In the genomic region with DNA sequence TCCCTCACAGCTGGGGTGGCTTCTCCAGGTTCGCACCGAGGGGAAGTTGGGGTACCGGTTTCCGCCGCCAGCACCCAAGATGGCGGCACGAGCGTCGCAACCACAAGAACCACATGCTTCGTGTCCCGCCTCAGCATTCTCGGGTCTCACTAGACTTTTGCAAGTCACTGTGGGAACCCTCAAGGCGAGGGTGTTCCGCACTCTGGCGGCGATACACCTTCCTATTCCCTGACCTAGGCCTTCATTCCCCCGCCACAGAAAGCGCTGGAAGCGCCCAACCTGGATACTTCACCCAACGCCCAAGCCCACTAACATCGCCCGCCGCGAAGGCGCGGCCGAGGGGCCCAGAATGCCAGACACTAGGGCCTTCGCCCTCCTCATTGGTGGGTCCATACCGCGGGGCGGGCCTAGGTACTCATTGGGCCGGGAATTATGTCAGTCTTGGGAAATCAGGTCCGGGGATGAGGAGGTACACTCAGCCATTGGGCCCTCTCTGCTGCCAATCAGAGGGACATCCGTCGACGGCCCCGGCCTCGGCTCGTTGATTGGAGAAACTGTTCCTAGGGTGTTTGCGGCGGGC, we compare ENCODE assay signal across 8 cellular contexts. TPM values are rescaled to one million over a fixed set of nuclear protein-coding genes. Genes with fewer than 3 reads are reported as not detected.
DNase-seq lines count a peak whose midpoint lies in the region; ATAC-seq and TF ChIP-seq lines count a peak whose summit lies in the region.

No MANE protein-coding gene starts in this region.

- H3K14ac ChIP-seq in H9 (ENCODE audit: insufficient read depth, low read length) = peak overlapping the region; percentile 95

- no peak overlapping the region for H2AFZ ChIP-seq in H9 (ENCODE audit: low read length)

- H3K79me2 ChIP-seq in H9 (ENCODE audit: insufficient read depth, low read length) = peaks cover 14% of the 10 kb centered on the region; the same call in 1 of the 2 replicates

- H3K4me2 ChIP-seq in H9 (ENCODE audit: insufficient read depth, insufficient read length, low read length) = peak overlapping the region; percentile 93

- H3K4ac ChIP-seq in H9 (ENCODE audit: low read depth, low read length) = no peak overlapping the region

- no peak overlapping the region for H2BK20ac ChIP-seq in H9 (ENCODE audit: low read depth, low read length, poor library complexity, severe bottlenecking)

- H4K20me1 ChIP-seq in H9 (ENCODE audit: control insufficient read depth, insufficient read depth, insufficient read length) = no peaks in the 10 kb centered on the region

- no peak for TF ChIP-seq CTCF in H9 (conservative IDR thresholded peaks at IDR 0.05)
- TF ChIP-seq CTCF in fibroblast of the aortic adventitia (IDR thresholded peaks at IDR 0.05; ENCODE audit: insufficient read depth, low read length) = no peak
- TF ChIP-seq CTCF in nephron (IDR thresholded peaks at IDR 0.05; ENCODE audit: unreplicated experiment in 3 of 3) = no peak

- H3K56ac ChIP-seq in H9 (ENCODE audit: insufficient read length, low read depth, low read length) = peak overlapping the region; percentile 46

- H3K23me2 ChIP-seq in H9 (ENCODE audit: insufficient read length, low read depth, low read length, poor library complexity, severe bottlenecking) = peaks cover 11% of the 10 kb centered on the region

- H3K27ac ChIP-seq in H9 (ENCODE audit: insufficient read length, low read depth, low read length) = peak overlapping the region; percentile 48

- H3K18ac ChIP-seq in H9 (ENCODE audit: insufficient read length, low read depth, low read length) = peak overlapping the region; percentile 96

- peak overlapping the region; percentile 94 for H3K4me3 ChIP-seq in fibroblast of the aortic adventitia (ENCODE audit: low read depth, low read length)

- peak overlapping the region; percentile 87 for H3K9ac ChIP-seq in ES-I3 (ENCODE audit: low read depth, low read length)
- peak overlapping the region; percentile 92 for H3K9ac ChIP-seq in H9 (ENCODE audit: extremely low read depth, insufficient read length, low read length)

- H3K27me3 Mint-ChIP-seq in H9 (ENCODE audit: low read depth) = no peaks in the 10 kb centered on the region; the same call in 1 of the 2 replicates
- H3K27me3 Mint-ChIP-seq in nephron (ENCODE audit: low read depth) = no peaks in the 10 kb centered on the region

- H3K27me3 ChIP-seq in H9 (ENCODE audit: insufficient read depth, low read length) = no peaks in the 10 kb centered on the region

- H4K91ac ChIP-seq in H9 (ENCODE audit: insufficient read length, low read depth, low read length) = no peak overlapping the region

- no peak overlapping the region for H3T11ph ChIP-seq in H9 (ENCODE audit: low read length)

- H3K4me1 ChIP-seq in ES-I3 (ENCODE audit: insufficient read depth, low read length) (peaks cover 33% of the 10 kb centered on the region), H9 (ENCODE audit: insufficient read depth, low read length) (peaks cover 9% of the 10 kb centered on the region; the same call in 1 of the 2 replicates)

- H3K9me3 Mint-ChIP-seq in H9 (no peaks in the 10 kb centered on the region; a peak in 1 of 5 replicates), nephron (no peaks in the 10 kb centered on the region)

- H4K8ac ChIP-seq in H9 (replicated peaks; ENCODE audit: insufficient read length, low read depth, low read length) = no peak overlapping the region

- 0 out of 2 replicates have a peak, but pooled peaks cover 3% of the 10 kb centered on the region for H3K36me3 ChIP-seq in ES-I3 (ENCODE audit: insufficient read depth, low read length)

- H3K79me1 ChIP-seq in H9 (ENCODE audit: insufficient read depth, low read depth, low read length, poor library complexity, severe bottlenecking) = no peaks in the 10 kb centered on the region

- no peak overlapping the region for H2BK120ac ChIP-seq in H9 (ENCODE audit: low read depth, low read length, poor library complexity, severe bottlenecking)

- no peak overlapping the region for H3K23ac ChIP-seq in H9 (ENCODE audit: insufficient read length, low read depth, low read length)

- H3K4me3 Mint-ChIP-seq in H9 (peak overlapping the region; percentile 89 to 94), nephron (peak overlapping the region; percentile 90 to 97 (median 92))

- H2BK12ac ChIP-seq in H9 (ENCODE audit: insufficient read length, low read depth, low read length) = no peak overlapping the region

- H3K9me3 ChIP-seq in ES-I3 (ENCODE audit: control insufficient read depth, insufficient read depth, low read length) = no peaks in the 10 kb centered on the region
- no peaks in the 10 kb centered on the region for H3K9me3 ChIP-seq in H9 (ENCODE audit: control insufficient read depth, low read depth, low read length)

- peak; percentile 98 for ATAC-seq in stimulated activated naive CD8-positive, alpha-beta T cell treated with anti-CD3 and anti-CD28 coated beads, Interleukin-15, Interleukin-2, amounts not matched to agents 100 U/mL and 50 U/mL, for 24 hours

- H3K27ac Mint-ChIP-seq in H9 (peak overlapping the region; percentile 99 to 100 (median 100)), nephron (peak overlapping the region; percentile 98 to 99 (median 99))

- H3K4me1 Mint-ChIP-seq in H9 (peaks cover 50 to 60% of the 10 kb centered on the region in 2 experiments), nephron (peaks cover 60% of the 10 kb centered on the region)

- peak overlapping the region; percentile 14 for H2BK5ac ChIP-seq in H9 (ENCODE audit: insufficient read length, low read length)

- peak overlapping the region; percentile 81 for H4K5ac ChIP-seq in H9 (ENCODE audit: insufficient read length, low read depth, low read length)

- TF ChIP-seq POLR2A in Raji (IDR thresholded peaks at IDR 0.05; ENCODE audit: insufficient read depth, low read depth, low read length) = peak; percentile 71

- no CpG with 5 or more reads among the region's 41 CpGs for WGBS in H9 (ENCODE audit: extremely low coverage, insufficient read length, low lambda C conversion rate)

- peaks cover 17 to 26% (median 24%) of the 10 kb centered on the region in 3 experiments for H3K36me3 Mint-ChIP-seq in H9 (ENCODE audit: insufficient read depth in 1 of 3, low read depth in 3 of 3)
- peaks cover 19% of the 10 kb centered on the region for H3K36me3 Mint-ChIP-seq in nephron (ENCODE audit: low read depth)

- no peak overlapping the region for H2AK5ac ChIP-seq in H9 (ENCODE audit: insufficient read length, low read length)

- no peak overlapping the region for H2BK15ac ChIP-seq in H9 (ENCODE audit: low read depth, low read length)

- peak; percentile 100 for DNase-seq in H9
- DNase-seq in M059J (ENCODE audit: low read depth) = peak; percentile 100
- DNase-seq in activated effector memory CD4-positive, alpha-beta T cell treated with anti-CD3 and anti-CD28 coated beads, Interleukin-2, amount 50 U/mL, for 16 hours = peak; percentile 99
- peak; percentile 100 for DNase-seq in fibroblast of the aortic adventitia (ENCODE audit: low read depth)
- DNase-seq in stimulated activated naive CD8-positive, alpha-beta T cell treated with anti-CD3 and anti-CD28 coated beads, Interleukin-15, Interleukin-2, amounts not matched to agents 100 U/mL and 50 U/mL, for 24 hours = peak; percentile 97

RNA-seq across cellular contexts. Expression of a gene that starts 0.3 kb away (rescaled TPM):
- total RNA-seq in H9 (2021) (158 and 161 TPM in 2 replicates), fibroblast of the aortic adventitia (ENCODE audit: low replicate concordance) (103 and 413 TPM in 2 replicates)
- total RNA-seq in M059J (2014; rRNA removed; shearing (Covaris generic)) = 44.3 and 68.7 TPM in 2 replicates

RNA-seq across cellular contexts. Expression of a gene that starts 10.2 kb away (rescaled TPM):
- total RNA-seq in H9 (2021) = 0.68 and 0.77 TPM in 2 replicates
- 27.3 and 40.7 TPM in 2 replicates for total RNA-seq in M059J (2014; rRNA removed; shearing (Covaris generic))
- total RNA-seq in fibroblast of the aortic adventitia (ENCODE audit: low replicate concordance) = 80.5 and 292 TPM in 2 replicates

RNA-seq across cellular contexts. Expression of a gene that starts 53.4 kb away (rescaled TPM):
- 155 and 158 TPM in 2 replicates for total RNA-seq in H9 (2021)
- 89.1 and 122 TPM in 2 replicates for total RNA-seq in M059J (2014; rRNA removed; shearing (Covaris generic))
- 49.2 and 59.7 TPM in 2 replicates for total RNA-seq in fibroblast of the aortic adventitia (ENCODE audit: low replicate concordance)

RNA-seq across cellular contexts. Expression of a gene that starts 59.7 kb away (rescaled TPM):
- total RNA-seq in H9 (2021) (20.0 and 21.7 TPM in 2 replicates), fibroblast of the aortic adventitia (ENCODE audit: low replicate concordance) (4.7 and 11.5 TPM in 2 replicates)
- 18.1 and 22.4 TPM in 2 replicates for total RNA-seq in M059J (2014; rRNA removed; shearing (Covaris generic))

Comparison
In these comparisons a context has a peak if more than half of its experiments do, and no peak if none do; other contexts are left out.
1. Peak in every context shown above with its lines: DNase-seq, ATAC-seq, H3K4me3 ChIP-seq and H3K27ac ChIP-seq.
2. RNA of a gene that starts 10.2 kb away (total RNA-seq): 80.5 to 292 TPM in fibroblast of the aortic adventitia and 27.3 to 40.7 TPM in M059J; 0.68 to 0.77 TPM in H9; every median in the first group is over 10 times any median in the second.